8 cellular contexts compared by ENCODE assay signal in genomic region chr9:36470891-36471290, GRCh38.
DNase-seq lines count a peak whose midpoint lies in the region; ATAC-seq, FAIRE-seq and TF ChIP-seq lines count a peak whose summit lies in the region.

No MANE protein-coding gene starts in this region.

- FAIRE-seq in A204.1 (lab: Jason Lieb, UNC) (peak; percentile 84), colon (lab: Jason Lieb, UNC) (peak; percentile 77)

- no peaks in the 10 kb centered on the region for H3K27me3 Mint-ChIP-seq in mesothelial cell of epicardium (ENCODE audit: low read depth)
- H3K27me3 Mint-ChIP-seq in stimulated activated naive CD8-positive, alpha-beta T cell treated with anti-CD3 and anti-CD28 coated beads, Interleukin-15, Interleukin-2, amounts not matched to agents 100 ng/mL and 50 ng/mL, for 24 hours = no peaks in the 10 kb centered on the region

- TF ChIP-seq CTCF in WI38 (IDR thresholded peaks at IDR 0.05; ENCODE audit: low read depth, low read length) = no peak
- no peak for TF ChIP-seq CTCF in mesothelial cell of epicardium (IDR thresholded peaks at IDR 0.05; ENCODE audit: unreplicated experiment)

- peak overlapping the region; percentile 55 for H3K4me3 ChIP-seq in WI38 (ENCODE audit: low read depth, low read length)

- H3K36me3 Mint-ChIP-seq in mesothelial cell of epicardium = peaks cover 7% of the 10 kb centered on the region
- peaks cover 19% of the 10 kb centered on the region for H3K36me3 Mint-ChIP-seq in stimulated activated naive CD8-positive, alpha-beta T cell treated with anti-CD3 and anti-CD28 coated beads, Interleukin-15, Interleukin-2, amounts not matched to agents 100 ng/mL and 50 ng/mL, for 24 hours (ENCODE audit: low read depth)

- H3K4me3 Mint-ChIP-seq in mesothelial cell of epicardium = no peak overlapping the region
- H3K4me3 Mint-ChIP-seq in stimulated activated naive CD8-positive, alpha-beta T cell treated with anti-CD3 and anti-CD28 coated beads, Interleukin-15, Interleukin-2, amounts not matched to agents 100 ng/mL and 50 ng/mL, for 24 hours = peak overlapping the region; percentile 87

- no peaks in the 10 kb centered on the region for H3K9me3 Mint-ChIP-seq in mesothelial cell of epicardium
- H3K9me3 Mint-ChIP-seq in stimulated activated naive CD8-positive, alpha-beta T cell treated with anti-CD3 and anti-CD28 coated beads, Interleukin-15, Interleukin-2, amounts not matched to agents 100 ng/mL and 50 ng/mL, for 24 hours = no peaks in the 10 kb centered on the region

- peaks cover 20% of the 10 kb centered on the region for H3K4me1 Mint-ChIP-seq in mesothelial cell of epicardium
- peaks cover 37% of the 10 kb centered on the region for H3K4me1 Mint-ChIP-seq in stimulated activated naive CD8-positive, alpha-beta T cell treated with anti-CD3 and anti-CD28 coated beads, Interleukin-15, Interleukin-2, amounts not matched to agents 100 ng/mL and 50 ng/mL, for 24 hours (ENCODE audit: low read depth)

- peak; percentile 87 for ATAC-seq in HG03442 (IDR thresholded peaks at IDR 0.05; ENCODE audit: unreplicated experiment)

- POLR2A ChIA-PET in HEK293T (lab: Yijun Ruan, JAX) = interaction anchor here (1.2 kb wide), 1 partner anchor 17 kb away, joined by 5 read pairs; no protein-coding TSS in a partner anchor

- CTCF ChIA-PET in HEK293T (lab: Yijun Ruan, JAX) = no interaction called here

- DNase-seq in GM19238 (ENCODE audit: insufficient read length, low spot score) (peak; percentile 82), mesothelial cell of epicardium (ENCODE audit: low spot score in 2 of 2, unreplicated experiment in 2 of 2) (no peak), HEK293T (ENCODE audit: extremely low spot score) (no peak)

- H3K27ac Mint-ChIP-seq in mesothelial cell of epicardium = peak overlapping the region; percentile 93
- peak overlapping the region; percentile 97 for H3K27ac Mint-ChIP-seq in stimulated activated naive CD8-positive, alpha-beta T cell treated with anti-CD3 and anti-CD28 coated beads, Interleukin-15, Interleukin-2, amounts not matched to agents 100 ng/mL and 50 ng/mL, for 24 hours

TF ChIP-seq in HEK293T, 16 proteins besides CTCF, POLR2A, EP300 and RAD21:
- TF ChIP-seq FOXA1 (IDR thresholded peaks at IDR 0.05) (no peak), HDGF (IDR thresholded peaks at IDR 0.05; ENCODE audit: borderline replicate concordance) (no peak), FOXM1 (IDR thresholded peaks at IDR 0.05; ENCODE audit: borderline replicate concordance) (no peak), FOXK2 (IDR thresholded peaks at IDR 0.05) (no peak), ARNT (IDR thresholded peaks at IDR 0.05) (no peak)
